8 cellular contexts compared by ENCODE assay signal in the genomic region with DNA sequence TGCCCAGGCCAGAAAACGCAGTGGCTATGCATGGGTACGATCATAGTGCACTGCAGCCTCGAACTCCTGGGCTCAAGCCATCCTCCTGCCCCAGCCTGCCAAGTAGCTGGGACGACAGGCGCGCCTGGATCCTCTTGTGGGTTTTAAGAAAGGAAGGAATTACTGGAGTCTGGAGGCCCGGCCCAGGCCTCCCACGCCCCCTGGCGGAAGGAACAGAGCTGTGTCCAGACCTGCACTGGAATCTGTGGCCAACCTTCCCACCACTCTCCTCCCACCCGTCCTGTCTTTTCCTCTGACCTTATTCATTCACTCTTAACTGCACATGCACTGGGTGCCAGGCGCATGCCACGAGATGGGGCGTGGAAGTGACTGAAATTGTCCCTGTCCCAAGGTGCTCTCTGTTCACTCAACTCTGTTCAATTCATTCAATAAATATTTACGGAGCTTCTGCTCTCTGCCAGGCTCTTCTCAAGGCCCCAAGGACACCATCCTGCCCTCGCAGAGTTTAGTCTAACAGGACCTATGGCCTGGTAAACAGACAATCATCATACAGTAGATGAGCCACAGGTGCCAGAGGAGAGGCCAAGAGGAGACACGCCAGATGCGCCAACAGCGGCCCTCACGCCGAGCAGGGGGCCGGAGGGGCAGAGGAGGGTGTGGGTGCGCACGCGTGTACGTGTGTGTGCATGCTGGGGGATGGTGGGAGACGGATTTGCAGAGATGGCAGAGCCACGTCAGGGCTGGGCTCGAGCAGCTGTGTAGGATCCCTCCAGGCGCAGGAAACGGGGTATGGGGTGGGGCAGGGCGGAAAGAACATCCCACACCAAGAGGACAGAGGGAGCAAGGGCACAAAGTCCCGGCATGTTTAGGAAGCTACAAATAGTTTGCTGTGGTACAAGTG. TPM values are rescaled to one million over a fixed set of nuclear protein-coding genes. Genes with fewer than 3 reads are reported as not detected.
DNase-seq lines count a peak whose midpoint lies in the region; ATAC-seq and TF ChIP-seq lines count a peak whose summit lies in the region.

No MANE protein-coding gene starts in this region.

- no peak overlapping the region for H3K27ac Mint-ChIP-seq in activated B cell treated with CpG ODN at 0.5 μM for 24 hours

- peaks cover 30% of the 10 kb centered on the region for H3K27me3 Mint-ChIP-seq in activated B cell treated with CpG ODN at 0.5 μM for 24 hours

- POLR2A ChIA-PET in activated B cell treated with CpG ODN at 0.5 μM for 24 hours (lab: Charles Lee): interaction anchor here (0.5 to 1.1 kb wide), 2 partner anchors 9 to 244 kb away, joined by 3 to 4 read pairs; a partner anchor contains a TSS

- H3K4me3 Mint-ChIP-seq in activated B cell treated with CpG ODN at 0.5 μM for 24 hours: no peak overlapping the region

- ATAC-seq in activated B cell treated with CpG ODN at 0.5 μM for 24 hours (ENCODE audit: low read depth): peak; percentile 69
- ATAC-seq in left lobe of liver: peak; percentile 91
- no peak for ATAC-seq in GM21528 (IDR thresholded peaks at IDR 0.05; ENCODE audit: low FRiP score, unreplicated experiment)

- H3K9me3 ChIP-seq in HAP-1: no peaks in the 10 kb centered on the region

- H3K36me3 Mint-ChIP-seq in activated B cell treated with CpG ODN at 0.5 μM for 24 hours (ENCODE audit: low read depth): no peaks in the 10 kb centered on the region

- no peak overlapping the region for H3K4me3 ChIP-seq in HAP-1

- H3K27me3 ChIP-seq in HAP-1 (ENCODE audit: low read depth): no peaks in the 10 kb centered on the region

- no peaks in the 10 kb centered on the region for H3K4me1 Mint-ChIP-seq in activated B cell treated with CpG ODN at 0.5 μM for 24 hours

- intact Hi-C loops in activated B cell treated with CpG ODN at 0.5 μM for 24 hours (cut with micrococcal nuclease): loop anchor here (1.0 kb wide), 2 partner anchors 45 to 234 kb away; a partner anchor contains a TSS

- no peaks in the 10 kb centered on the region for H3K9me3 Mint-ChIP-seq in activated B cell treated with CpG ODN at 0.5 μM for 24 hours

- DNase-seq in CMK (ENCODE audit: low read depth): peak; percentile 42
- peak; percentile 78 to 89 for DNase-seq in HAP-1 (ENCODE audit: low spot score in 2 of 2)
- peak; percentile 29 for DNase-seq in NCI-H2227 treated with DMSO at 0.1 percent for 48 hours (lab: John Stamatoyannopoulos, UW)
- DNase-seq in activated B cell treated with CpG ODN at 0.5 μM for 24 hours: no peak
- peak; percentile 75 for DNase-seq in dedifferentiated amniotic fluid mesenchymal stem cell (ENCODE audit: extremely low spot score)
- DNase-seq in left lobe of liver (ENCODE audit: low spot score): peak; percentile 78
- DNase-seq in stimulated activated CD4-positive, alpha-beta T cell treated with anti-CD3 and anti-CD28 coated beads, Interleukin-4, amount 100 ng/mL, for 48 hours (ENCODE audit: low read depth in 2 of 2): peak; percentile 37 to 55

- no peaks in the 10 kb centered on the region; the same call in 1 of the 2 replicates for H3K4me1 ChIP-seq in HAP-1

- no peak for TF ChIP-seq CTCF in activated B cell treated with CpG ODN at 0.5 μM for 24 hours (IDR thresholded peaks at IDR 0.05)

- H3K36me3 ChIP-seq in HAP-1 (replicated peaks): no peaks in the 10 kb centered on the region

- in situ Hi-C loops in HAP-1 (cut with MboI; ENCODE audit: low sequenced_read_pairs): no loop called here

- CTCF ChIA-PET in activated B cell treated with CpG ODN at 0.5 μM for 24 hours (lab: Charles Lee): interaction anchor here (0.7 to 1.3 kb wide), 5 partner anchors 55 to 303 kb away, joined by 3 to 4 read pairs (median 3); no protein-coding TSS in a partner anchor

RNA-seq across cellular contexts. Expression of a gene that starts 13.7 kb away (rescaled TPM):
- total RNA-seq in activated B cell treated with CpG ODN at 0.5 μM for 24 hours (24.5 and 31.3 TPM in 2 replicates), left lobe of liver (14.8 TPM)

RNA-seq across cellular contexts. Expression of a gene that starts 44.9 kb away (rescaled TPM):
- total RNA-seq in activated B cell treated with CpG ODN at 0.5 μM for 24 hours (0.64 and 0.86 TPM in 2 replicates), left lobe of liver (0.28 TPM)

RNA-seq across cellular contexts. Expression of a gene that starts 54.6 kb away (rescaled TPM):
- total RNA-seq in activated B cell treated with CpG ODN at 0.5 μM for 24 hours (not detected in 2 replicates), left lobe of liver (0.08 TPM)
